In the genomic region with DNA sequence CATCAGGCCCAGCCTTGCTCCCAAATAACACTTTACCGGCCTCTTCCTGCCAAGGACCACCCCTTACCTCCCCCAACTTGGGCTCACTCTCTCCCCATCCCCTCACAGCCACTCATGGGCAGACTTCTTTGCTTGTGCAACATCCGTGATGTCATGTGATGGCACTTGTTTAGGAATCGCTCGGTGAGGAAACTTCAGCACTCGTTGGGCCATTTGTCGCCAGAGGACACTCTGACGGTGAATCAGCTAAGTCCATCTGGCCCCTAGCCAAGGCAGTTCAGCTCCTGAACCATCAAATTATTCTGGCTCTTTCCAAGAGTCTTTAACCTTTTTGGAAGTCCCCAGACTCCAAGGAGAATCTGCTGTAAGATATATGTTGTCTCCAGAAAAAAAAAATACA, we compare ENCODE assay signal across 1 cellular context.
TF ChIP-seq lines count a peak whose summit lies in the region.

No MANE protein-coding gene starts in this region.

TF ChIP-seq in K562, 482 proteins besides CTCF, POLR2A, EP300 and RAD21 (continued from another document):
- TF ChIP-seq NFIC (IDR thresholded peaks at IDR 0.05) (peak; percentile 39; the same call in 1 of the 2 replicates), KDM4B (IDR thresholded peaks at IDR 0.05; ENCODE audit: borderline replicate concordance in 2 of 2, low read depth in 1 of 2) (no peak), PML (IDR thresholded peaks at IDR 0.05; ENCODE audit: low read length) (no peak), ARNT (IDR thresholded peaks at IDR 0.05) (no peak), SIN3B (IDR thresholded peaks at IDR 0.05; ENCODE audit: low read depth) (no peak), L3MBTL2 (IDR thresholded peaks at IDR 0.05) (no peak), ZNF449 (CRISPR knock-in tag; IDR thresholded peaks at IDR 0.05) (no peak)
